In genomic region chr1:100580446-100580845, GRCh38 we compare ENCODE assay signal across 29 cellular contexts. TPM values are rescaled to one million over a fixed set of nuclear protein-coding genes. Genes with fewer than 3 reads are reported as not detected.
"Had no signal": no experiment of that assay in that cellular context is flagged by ENCODE, and none has a peak within 500 bp of the region (broad histone marks: within the 10 kb centered on the region; RNA-seq: fewer than 3 reads in every experiment).

No MANE protein-coding gene starts in this region.

- H3K4me1 Mint-ChIP-seq: mesothelial cell of epicardium; naive B cell; neural crest cell; stimulated activated effector memory CD8-positive, alpha-beta T cell treated with anti-CD3 and anti-CD28 coated beads, Interleukin-12 subunit alpha, Interleukin-12 subunit beta, amount 100 ng/mL, for 72 hours had no signal

- H3K4me1 ChIP-seq: pancreas, prostate gland, thyroid gland, transverse colon, upper lobe of left lung, vagina had no signal

- DNase-seq: islet precursor cell; left ventricle myocardium inferior; mesendoderm; naive B cell; nucleus accumbens; pancreas; posterior cingulate gyrus; retina; right cardiac atrium; small intestine; spleen; stimulated activated naive CD4-positive, alpha-beta T cell treated with Interleukin-2 at 50 U/mL for 16 hours; testis; thyroid gland; transverse colon; upper lobe of left lung had no signal

- H3K4me3 Mint-ChIP-seq: mesothelial cell of epicardium; naive B cell; nephron; neural crest cell; stimulated activated effector memory CD8-positive, alpha-beta T cell treated with anti-CD3 and anti-CD28 coated beads, Interleukin-12 subunit alpha, Interleukin-12 subunit beta, amount 100 ng/mL, for 72 hours; stimulated activated naive CD8-positive, alpha-beta T cell treated with anti-CD3 and anti-CD28 coated beads, Interleukin-15, amount 100 ng/mL, for 72 hours had no signal

- H3K27ac Mint-ChIP-seq: mesothelial cell of epicardium; nephron; stimulated activated effector memory CD8-positive, alpha-beta T cell treated with anti-CD3 and anti-CD28 coated beads, Interleukin-12 subunit alpha, Interleukin-12 subunit beta, amount 100 ng/mL, for 72 hours; stimulated activated naive CD8-positive, alpha-beta T cell treated with anti-CD3 and anti-CD28 coated beads, Interleukin-15, amount 100 ng/mL, for 72 hours had no signal

- H3K36me3 ChIP-seq: left ventricle myocardium inferior, pancreas, prostate gland, spleen, thyroid gland, transverse colon, upper lobe of left lung, vagina had no signal

- ATAC-seq: pancreas, right cardiac atrium, sciatic nerve had no signal

- H3K27ac ChIP-seq: hepatocyte, left ventricle myocardium inferior, pancreas, prostate gland, spleen, testis, thyroid gland, transverse colon, upper lobe of left lung, vagina had no signal

- H3K36me3 Mint-ChIP-seq: mesothelial cell of epicardium; naive B cell; stimulated activated effector memory CD8-positive, alpha-beta T cell treated with anti-CD3 and anti-CD28 coated beads, Interleukin-12 subunit alpha, Interleukin-12 subunit beta, amount 100 ng/mL, for 72 hours had no signal

- H3K9me3 Mint-ChIP-seq: mesothelial cell of epicardium; nephron; neural crest cell; stimulated activated effector memory CD8-positive, alpha-beta T cell treated with anti-CD3 and anti-CD28 coated beads, Interleukin-12 subunit alpha, Interleukin-12 subunit beta, amount 100 ng/mL, for 72 hours; stimulated activated naive CD8-positive, alpha-beta T cell treated with anti-CD3 and anti-CD28 coated beads, Interleukin-15, amount 100 ng/mL, for 72 hours had no signal

- H3K27me3 ChIP-seq: hepatocyte, pancreas, spleen, testis, thyroid gland, transverse colon, upper lobe of left lung, vagina had no signal

- H3K4me2 ChIP-seq: hepatocyte had no signal

- H3K27me3 Mint-ChIP-seq: naive B cell had no signal

- H3K9me3 ChIP-seq: left ventricle myocardium inferior, pancreas, prostate gland, spleen, testis, thyroid gland, transverse colon, upper lobe of left lung, vagina had no signal

- H3K4me3 ChIP-seq: hepatocyte, left ventricle myocardium inferior, lung, pancreas, prostate gland, spleen, testis, thyroid gland, transverse colon, upper lobe of left lung, vagina had no signal

- H2AFZ ChIP-seq: hepatocyte had no signal

RNA-seq across cellular contexts. Expression of gene GPR88, which starts 42.5 kb away (rescaled TPM):
- total RNA-seq: kidney epithelial cell, left ventricle myocardium inferior, lower leg skin, mesothelial cell of epicardium, mononuclear cell, neural crest cell had no signal
- polyA plus RNA-seq: pancreas had no signal
